ENCODE assay signal across 1 cellular context in genomic region chr3:17065881-17066280, GRCh38.
A peak's percentile ranks its signal among the peaks of the same experiment; 100 is the strongest.
TF ChIP-seq lines count a peak whose summit lies in the region.

No MANE protein-coding gene starts in this region.

TF ChIP-seq in K562, 482 proteins besides CTCF, POLR2A, EP300 and RAD21 (continued from another document):
- TF ChIP-seq POLR2AphosphoS5 (IDR thresholded peaks at IDR 0.05; ENCODE audit: control insufficient read depth, insufficient read depth, low read depth, low read length) (no peak), JUND (IDR thresholded peaks at IDR 0.05; ENCODE audit: borderline replicate concordance, low read depth, low read length) (peak; percentile 31; the same call in 1 of the 2 replicates), JUND (tag; IDR thresholded peaks at IDR 0.05; ENCODE audit: borderline replicate concordance, low read depth, low read length) (peak; percentile 68; the same call in 2 of the 3 replicates), JUNB (CRISPR knock-in tag; conservative IDR thresholded peaks at IDR 0.05) (no peak), FOSL1 (tag; conservative IDR thresholded peaks at IDR 0.05) (peak; percentile 79), PPARD (CRISPR knock-in tag; IDR thresholded peaks at IDR 0.05) (no peak), SPI1 (IDR thresholded peaks at IDR 0.05; ENCODE audit: borderline replicate concordance, low read depth, low read length) (no peak), SMARCA4 (IDR thresholded peaks at IDR 0.05) (0 out of 2 replicates have a peak, but pooled peaks have one; percentile 15), HOMEZ (CRISPR knock-in tag; IDR thresholded peaks at IDR 0.05) (no peak), FOXK1 (CRISPR knock-in tag; IDR thresholded peaks at IDR 0.05; ENCODE audit: borderline replicate concordance) (no peak), ARID1B (IDR thresholded peaks at IDR 0.05) (peak; percentile 18; the same call in 1 of the 2 replicates), ZNF140 (CRISPR knock-in tag; IDR thresholded peaks at IDR 0.05) (no peak), DLX4 (CRISPR knock-in tag; IDR thresholded peaks at IDR 0.05) (no peak), HDAC1 (IDR thresholded peaks at IDR 0.05) (no peak), ETV1 (tag; conservative IDR thresholded peaks at IDR 0.05; ENCODE audit: low read depth) (peak; percentile 28; the same call in 1 of the 2 replicates), MCM5 (IDR thresholded peaks at IDR 0.05; ENCODE audit: low read depth) (no peak), SETDB1 (IDR thresholded peaks at IDR 0.05; ENCODE audit: low read length) (no peak)
- TF ChIP-seq, protein P1, sequence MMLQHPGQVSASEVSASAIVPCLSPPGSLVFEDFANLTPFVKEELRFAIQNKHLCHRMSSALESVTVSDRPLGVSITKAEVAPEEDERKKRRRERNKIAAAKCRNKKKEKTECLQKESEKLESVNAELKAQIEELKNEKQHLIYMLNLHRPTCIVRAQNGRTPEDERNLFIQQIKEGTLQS (IDR thresholded peaks at IDR 0.05) = peak; percentile 43
- TF ChIP-seq, protein P1 (CRISPR knock-in tag; conservative IDR thresholded peaks at IDR 0.05) = no peak
- TF ChIP-seq, protein P2, sequence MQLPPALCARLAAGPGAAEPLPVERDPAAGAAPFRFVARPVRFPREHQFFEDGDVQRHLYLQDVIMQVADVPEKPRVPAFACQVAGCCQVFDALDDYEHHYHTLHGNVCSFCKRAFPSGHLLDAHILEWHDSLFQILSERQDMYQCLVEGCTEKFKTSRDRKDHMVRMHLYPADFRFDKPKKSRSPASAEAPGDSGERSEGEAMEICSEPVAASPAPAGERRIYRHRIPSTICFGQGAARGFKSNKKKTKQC (CRISPR knock-in tag; IDR thresholded peaks at IDR 0.05) = no peak
- TF ChIP-seq, protein P3, sequence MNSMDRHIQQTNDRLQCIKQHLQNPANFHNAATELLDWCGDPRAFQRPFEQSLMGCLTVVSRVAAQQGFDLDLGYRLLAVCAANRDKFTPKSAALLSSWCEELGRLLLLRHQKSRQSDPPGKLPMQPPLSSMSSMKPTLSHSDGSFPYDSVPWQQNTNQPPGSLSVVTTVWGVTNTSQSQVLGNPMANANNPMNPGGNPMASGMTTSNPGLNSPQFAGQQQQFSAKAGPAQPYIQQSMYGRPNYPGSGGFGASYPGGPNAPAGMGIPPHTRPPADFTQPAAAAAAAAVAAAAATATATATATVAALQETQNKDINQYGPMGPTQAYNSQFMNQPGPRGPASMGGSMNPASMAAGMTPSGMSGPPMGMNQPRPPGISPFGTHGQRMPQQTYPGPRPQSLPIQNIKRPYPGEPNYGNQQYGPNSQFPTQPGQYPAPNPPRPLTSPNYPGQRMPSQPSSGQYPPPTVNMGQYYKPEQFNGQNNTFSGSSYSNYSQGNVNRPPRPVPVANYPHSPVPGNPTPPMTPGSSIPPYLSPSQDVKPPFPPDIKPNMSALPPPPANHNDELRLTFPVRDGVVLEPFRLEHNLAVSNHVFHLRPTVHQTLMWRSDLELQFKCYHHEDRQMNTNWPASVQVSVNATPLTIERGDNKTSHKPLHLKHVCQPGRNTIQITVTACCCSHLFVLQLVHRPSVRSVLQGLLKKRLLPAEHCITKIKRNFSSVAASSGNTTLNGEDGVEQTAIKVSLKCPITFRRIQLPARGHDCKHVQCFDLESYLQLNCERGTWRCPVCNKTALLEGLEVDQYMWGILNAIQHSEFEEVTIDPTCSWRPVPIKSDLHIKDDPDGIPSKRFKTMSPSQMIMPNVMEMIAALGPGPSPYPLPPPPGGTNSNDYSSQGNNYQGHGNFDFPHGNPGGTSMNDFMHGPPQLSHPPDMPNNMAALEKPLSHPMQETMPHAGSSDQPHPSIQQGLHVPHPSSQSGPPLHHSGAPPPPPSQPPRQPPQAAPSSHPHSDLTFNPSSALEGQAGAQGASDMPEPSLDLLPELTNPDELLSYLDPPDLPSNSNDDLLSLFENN (IDR thresholded peaks at IDR 0.05; ENCODE audit: low read depth in 2 of 2, low read length in 2 of 2) = no peak
TF ChIP-seq in K562: peak in this region for 8.
